Comparison of ENCODE assay signal across 22 cellular contexts in genomic region chr2:187826023-187826422, GRCh38.
DNase-seq lines count a peak whose midpoint lies in the region; ATAC-seq, FAIRE-seq and TF ChIP-seq lines count a peak whose summit lies in the region.
"Had no signal": no experiment of that assay in that cellular context is flagged by ENCODE, and none has a peak within 500 bp of the region (broad histone marks: within the 10 kb centered on the region; RNA-seq: fewer than 3 reads in every experiment).

No MANE protein-coding gene starts in this region.

- no peaks in the 10 kb centered on the region for H3K79me2 ChIP-seq in endothelial cell of umbilical vein (ENCODE audit: control insufficient read depth, insufficient read depth, low read length)

- no peak overlapping the region for H3K9ac ChIP-seq in endothelial cell of umbilical vein (replicated peaks; ENCODE audit: extremely low read depth, insufficient read depth, low read length)
- H3K9ac ChIP-seq: BLaER1 had no signal

- dilution Hi-C loops in endothelial cell of umbilical vein (cut with MboI; ENCODE audit: extremely low pct_ligation_motif_present, low sequenced_read_pairs) = no loop called here

- intact Hi-C loops in endothelial cell of umbilical vein (cut with micrococcal nuclease) = no loop called here
- intact Hi-C loops in spleen (cut with DNase I; ENCODE audit: low total_unique reads) = no loop called here

- H3K27me3 ChIP-seq in MG63 (no peaks in the 10 kb centered on the region), endothelial cell of umbilical vein (ENCODE audit: control insufficient read depth in 2 of 2, insufficient read depth in 2 of 2, low read length in 2 of 2) (no peaks in the 10 kb centered on the region), spleen (replicated peaks in 1 of 7) (no peaks in the 10 kb centered on the region)
- H3K27me3 ChIP-seq: BLaER1, suprapubic skin had no signal

- no peaks in the 10 kb centered on the region for H4K20me1 ChIP-seq in endothelial cell of umbilical vein (replicated peaks; ENCODE audit: control insufficient read depth, extremely low read depth, insufficient read depth, low read length)
- H4K20me1 ChIP-seq: BLaER1 had no signal

- no peaks in the 10 kb centered on the region for H3K9me1 ChIP-seq in endothelial cell of umbilical vein (replicated peaks; ENCODE audit: control insufficient read depth, extremely low read depth, insufficient read depth, low read length)

- H3K4me1 ChIP-seq in endothelial cell of umbilical vein (ENCODE audit: control insufficient read depth, extremely low read depth, insufficient read depth, low read length) = no peaks in the 10 kb centered on the region
- no peaks in the 10 kb centered on the region for H3K4me1 ChIP-seq in spleen
- H3K4me1 ChIP-seq: BLaER1, suprapubic skin had no signal

- H3K36me3 ChIP-seq in MG63 = no peaks in the 10 kb centered on the region
- no peaks in the 10 kb centered on the region for H3K36me3 ChIP-seq in endothelial cell of umbilical vein (ENCODE audit: control insufficient read depth in 2 of 2, extremely low read depth in 1 of 2, insufficient read depth in 2 of 2, low read length in 2 of 2)
- no peaks in the 10 kb centered on the region for H3K36me3 ChIP-seq in spleen
- H3K36me3 ChIP-seq: BLaER1, suprapubic skin had no signal

- TF ChIP-seq CTCF in endothelial cell of umbilical vein (IDR thresholded peaks at IDR 0.05; ENCODE audit: extremely low read depth in 1 of 2, insufficient read depth in 1 of 2, low read depth in 1 of 2, low read length in 2 of 2) (no peak), spleen (IDR thresholded peaks at IDR 0.05 in 8 of 11, conservative IDR thresholded peaks at IDR 0.05 in 3 of 11) (no peak)

- TF ChIP-seq POLR2A in endothelial cell of umbilical vein (IDR thresholded peaks at IDR 0.05; ENCODE audit: low read depth, low read length) = no peak
- no peak for TF ChIP-seq POLR2A in spleen (IDR thresholded peaks at IDR 0.05)

- H3K27ac ChIP-seq in endothelial cell of umbilical vein (ENCODE audit: insufficient read depth, low read depth, low read length) (no peak overlapping the region), spleen (no peak overlapping the region)
- H3K27ac ChIP-seq: BLaER1, skin epidermis, suprapubic skin had no signal

- 65 to 77% (median 66%) methylated on average over 2 of the region's 2 CpGs for WGBS in spleen, 5 donors

- CTCF ChIA-PET in endothelial cell of umbilical vein (lab: Charles Lee) = interaction anchor here (1.0 kb wide), 1 partner anchor 244 kb away, joined by 3 read pairs; no protein-coding TSS in a partner anchor

- no TSS peak for BruUV-seq in endothelial cell of umbilical vein (replicated peaks; lab: Mats Ljungman, UMichigan)

- DNase-seq in EH (ENCODE audit: low read depth) (peak; percentile 58), MG63 (peak; percentile 57), endothelial cell of umbilical vein (ENCODE audit: low read depth, low spot score) (peak; percentile 16), renal cortical epithelial cell (ENCODE audit: low read depth) (peak; percentile 69), islet precursor cell (no peak), SHP77 treated with DMSO at 0.1 percent for 48 hours (lab: John Stamatoyannopoulos, UW) (no peak), spleen (no peak)
- DNase-seq: activated CD4-positive, alpha-beta T cell treated with anti-CD3 and anti-CD28 coated beads for 1 hour; activated gamma-delta T cell; HCEC 1CT; left ventricle myocardium superior; NCI-H187; NCI-H345; SIG-M5; stimulated activated CD4-positive, alpha-beta T cell treated with anti-CD3 and anti-CD28 coated beads, Interleukin-4, amount 100 ng/mL, for 24 hours; T-helper 2 cell had no signal

- H3K4me2 ChIP-seq in endothelial cell of umbilical vein (ENCODE audit: insufficient read depth, low read length) = no peak overlapping the region
- H3K4me2 ChIP-seq: BLaER1 had no signal

- no peak overlapping the region for H2AFZ ChIP-seq in endothelial cell of umbilical vein (ENCODE audit: low read depth, low read length)

- FAIRE-seq in endothelial cell of umbilical vein (lab: Jason Lieb, UNC) = no peak
- FAIRE-seq: colon, GM18507 had no signal

- no peak for ATAC-seq in GM19023 (IDR thresholded peaks at IDR 0.05; ENCODE audit: unreplicated experiment)
- ATAC-seq: left ventricle myocardium superior had no signal

- H3K9me3 ChIP-seq in MG63 (no peaks in the 10 kb centered on the region; the same call in 1 of the 2 replicates), endothelial cell of umbilical vein (replicated peaks; ENCODE audit: control insufficient read depth, insufficient read depth, low read length) (no peaks in the 10 kb centered on the region), spleen (peaks cover 0 to 15% (median 0%) of the 10 kb centered on the region in 8 donors)
- H3K9me3 ChIP-seq: BLaER1, suprapubic skin had no signal

- POLR2A ChIA-PET in endothelial cell of umbilical vein (lab: Charles Lee) = no interaction called here

- no peak overlapping the region for H3K4me3 ChIP-seq in MG63
- no peak overlapping the region for H3K4me3 ChIP-seq in endothelial cell of umbilical vein (replicated peaks in 1 of 3; ENCODE audit: insufficient read depth in 1 of 3, low read depth in 1 of 3, low read length in 3 of 3)
- H3K4me3 ChIP-seq in spleen = no peak overlapping the region
- H3K4me3 ChIP-seq: BLaER1, skin epidermis, suprapubic skin had no signal

TF ChIP-seq in endothelial cell of umbilical vein, 7 proteins besides CTCF, POLR2A, EP300 and RAD21:
- no peak for TF ChIP-seq MYC (IDR thresholded peaks at IDR 0.05; ENCODE audit: low read depth, low read length)
- TF ChIP-seq MAX (IDR thresholded peaks at IDR 0.05; ENCODE audit: insufficient read depth, insufficient read length) = no peak
- TF ChIP-seq JUN (IDR thresholded peaks at IDR 0.05; ENCODE audit: borderline replicate concordance, insufficient read depth, insufficient read length, low read depth) = no peak
- no peak for TF ChIP-seq FOS (IDR thresholded peaks at IDR 0.05; ENCODE audit: borderline replicate concordance, insufficient read depth, low read length)
- TF ChIP-seq EZH2 (IDR thresholded peaks at IDR 0.05; ENCODE audit: borderline replicate concordance, low read depth, low read length, severe bottlenecking) = no peak

Comparison
In these comparisons a context has a peak if more than half of its experiments do, and no peak if none do; other contexts are left out.
1. DNase-seq: peak in EH (single experiment), MG63 (single experiment), endothelial cell of umbilical vein (single experiment) and renal cortical epithelial cell (single experiment); none in islet precursor cell (single experiment), SHP77 treated with DMSO at 0.1 percent for 48 hours (single experiment) and spleen (single experiment).